In the genomic region with DNA sequence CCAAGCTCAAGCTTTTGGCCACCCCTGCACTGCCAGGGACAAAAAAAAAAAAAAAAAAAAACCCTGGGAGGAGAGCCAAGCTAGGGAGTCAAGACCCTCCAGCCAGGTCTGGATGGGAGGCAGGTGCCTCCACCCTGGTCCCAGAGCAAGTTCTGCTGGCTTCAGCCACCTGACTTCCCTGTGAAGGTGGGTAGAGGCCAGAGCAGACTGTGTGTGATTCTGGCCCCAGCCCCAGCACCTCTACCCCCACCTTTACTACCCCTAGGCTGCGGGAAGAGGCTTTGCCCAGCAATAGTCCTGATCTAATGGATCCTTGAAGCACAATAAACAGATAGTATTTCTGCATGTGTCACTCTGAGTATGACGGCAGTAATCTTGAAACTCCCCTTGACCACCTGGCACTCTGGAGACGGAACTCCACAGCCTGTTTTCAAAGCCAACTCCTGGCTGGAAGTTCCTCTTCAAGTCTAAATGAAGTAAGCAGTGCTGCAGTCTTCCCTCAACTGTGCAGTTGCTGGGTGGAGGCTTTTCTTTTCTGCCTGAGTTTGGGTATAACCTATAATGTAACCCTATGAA, we compare ENCODE assay signal across 2 cellular contexts.
TF ChIP-seq lines count a peak whose summit lies in the region.

No MANE protein-coding gene starts in this region.

TF ChIP-seq in SK-N-SH, 30 proteins besides CTCF, POLR2A, EP300 and RAD21 (continued from another document):
- no peak for TF ChIP-seq TEAD4 (IDR thresholded peaks at IDR 0.05; ENCODE audit: borderline replicate concordance, insufficient read depth)
- no peak for TF ChIP-seq ZBTB33 (IDR thresholded peaks at IDR 0.05; ENCODE audit: borderline replicate concordance, low read depth)

TF ChIP-seq in SK-N-SH treated with all-trans-retinoic acid at 6 μM for 48 hours, 23 proteins besides CTCF, POLR2A, EP300 and RAD21 (continued from another document):
- no peak for TF ChIP-seq CREB5 (CRISPR knock-in tag; IDR thresholded peaks at IDR 0.05; ENCODE audit: low read depth)
- TF ChIP-seq CSDC2 (CRISPR knock-in tag; IDR thresholded peaks at IDR 0.05), result no peak
- TF ChIP-seq SNAI2 (CRISPR knock-in tag; IDR thresholded peaks at IDR 0.05), result no peak
- no peak for TF ChIP-seq ZFP30 (CRISPR knock-in tag; IDR thresholded peaks at IDR 0.05)
- TF ChIP-seq ZFP3 (CRISPR knock-in tag; IDR thresholded peaks at IDR 0.05), result no peak
- no peak for TF ChIP-seq ZC3H10 (CRISPR knock-in tag; IDR thresholded peaks at IDR 0.05)
- TF ChIP-seq PPARA (CRISPR knock-in tag; IDR thresholded peaks at IDR 0.05; ENCODE audit: borderline replicate concordance), result no peak
- no peak for TF ChIP-seq POU6F1 (CRISPR knock-in tag; IDR thresholded peaks at IDR 0.05; ENCODE audit: borderline replicate concordance, low read depth)
